In genomic region chr10:21122907-21123306, GRCh38 we compare ENCODE assay signal across 37 cellular contexts.
"Had no signal": no experiment of that assay in that cellular context is flagged by ENCODE, and none has a peak within 500 bp of the region (broad histone marks: within the 10 kb centered on the region; RNA-seq: fewer than 3 reads in every experiment).

No MANE protein-coding gene starts in this region.

- H3K9me3 ChIP-seq: adrenal gland, body of pancreas, breast epithelium had no signal

- H3K27ac Mint-ChIP-seq: activated B cell treated with CpG ODN at 0.5 μM for 24 hours; activated CD4-positive, alpha-beta memory T cell treated with anti-CD3 and anti-CD28 coated beads for 36 hours; activated CD4-positive, alpha-beta T cell treated with anti-CD3 and anti-CD28 coated beads for 36 hours; activated CD8-positive, alpha-beta T cell treated with anti-CD3 and anti-CD28 coated beads for 36 hours; activated naive CD4-positive, alpha-beta T cell treated with anti-CD3 and anti-CD28 coated beads for 36 hours; activated naive CD4-positive, alpha-beta T cell treated with anti-CD3 and anti-CD28 coated beads, Interleukin-2, amount 50 U/mL, for 72 hours; activated naive CD8-positive, alpha-beta T cell treated with anti-CD3 and anti-CD28 coated beads for 36 hours; activated T-cell treated with anti-CD3 and anti-CD28 coated beads, Interleukin-2, amount 50 U/mL, for 72 hours; activated T-helper 1 cell treated with anti-CD3 and anti-CD28 coated beads, Interleukin-12 subunit alpha, Interleukin-12 subunit beta, Interleukin-2, Interleukin-4 antibody, amounts not matched to agents 30 ng/mL and 10 ng/mL and 1 ng/mL, durations not matched to agents 14 hours and 24 hours and 36 hours; activated T-helper 17 cell treated with anti-CD3 and anti-CD28 coated beads, Interleukin-2, amount 50 U/mL, for 72 hours; T-helper 1 cell treated with Interleukin-12 subunit alpha and Interleukin-12 subunit beta and Interleukin-4 antibody, amounts not matched to agents 30 μg/mL and 1 μg/mL, for 36 hours; T-helper 2 cell treated with Interferon-gamma antibody and Interleukin-4, amounts not matched to agents 5 μg/mL and 100 μg/mL, for 36 hours had no signal

- H3K4me3 ChIP-seq: adrenal gland, body of pancreas, breast epithelium had no signal

- H3K27me3 Mint-ChIP-seq: activated B cell treated with CpG ODN at 0.5 μM for 24 hours; activated CD4-positive, alpha-beta memory T cell treated with anti-CD3 and anti-CD28 coated beads for 36 hours; activated CD8-positive, alpha-beta T cell treated with anti-CD3 and anti-CD28 coated beads for 36 hours had no signal

- H3K4me1 Mint-ChIP-seq: activated B cell treated with CpG ODN at 0.5 μM for 24 hours; activated CD4-positive, alpha-beta T cell treated with anti-CD3 and anti-CD28 coated beads for 36 hours; activated naive CD8-positive, alpha-beta T cell treated with anti-CD3 and anti-CD28 coated beads for 36 hours; activated T-helper 17 cell treated with anti-CD3 and anti-CD28 coated beads, Interleukin-2, amount 50 U/mL, for 72 hours had no signal

- H3K36me3 ChIP-seq: adrenal gland, brain microvascular endothelial cell, breast epithelium had no signal

- H3K4me1 ChIP-seq: adrenal gland, breast epithelium had no signal

- H3K4me3 Mint-ChIP-seq: activated B cell treated with CpG ODN at 0.5 μM for 24 hours; activated CD4-positive, alpha-beta memory T cell treated with anti-CD3 and anti-CD28 coated beads for 36 hours; activated CD4-positive, alpha-beta T cell treated with anti-CD3 and anti-CD28 coated beads for 36 hours; activated CD8-positive, alpha-beta T cell treated with anti-CD3 and anti-CD28 coated beads for 36 hours; activated naive CD4-positive, alpha-beta T cell treated with anti-CD3 and anti-CD28 coated beads for 36 hours; activated naive CD8-positive, alpha-beta T cell treated with anti-CD3 and anti-CD28 coated beads for 36 hours; activated T-cell treated with anti-CD3 and anti-CD28 coated beads, Interleukin-2, amount 50 U/mL, for 4 hours; activated T-cell treated with anti-CD3 and anti-CD28 coated beads, Interleukin-2, amount 50 U/mL, for 72 hours; activated T-helper 1 cell treated with anti-CD3 and anti-CD28 coated beads, Interleukin-12 subunit alpha, Interleukin-12 subunit beta, Interleukin-2, Interleukin-4 antibody, amounts not matched to agents 30 ng/mL and 10 ng/mL and 1 ng/mL, durations not matched to agents 14 hours and 24 hours and 36 hours; activated T-helper 17 cell treated with anti-CD3 and anti-CD28 coated beads, Interleukin-2, amount 50 U/mL, for 72 hours; T-helper 1 cell treated with Interleukin-12 subunit alpha and Interleukin-12 subunit beta and Interleukin-4 antibody, amounts not matched to agents 30 μg/mL and 1 μg/mL, for 36 hours; T-helper 2 cell treated with Interferon-gamma antibody and Interleukin-4, amounts not matched to agents 5 μg/mL and 100 μg/mL, for 36 hours had no signal

- DNase-seq: activated B cell treated with CpG ODN at 0.5 μM for 24 hours; activated CD4-positive, alpha-beta memory T cell treated with anti-CD3 and anti-CD28 coated beads for 36 hours; activated CD4-positive, alpha-beta T cell treated with anti-CD3 and anti-CD28 coated beads for 1 hour; activated CD4-positive, alpha-beta T cell treated with anti-CD3 and anti-CD28 coated beads for 36 hours; activated CD4-positive, alpha-beta T cell treated with anti-CD3 and anti-CD28 coated beads for 48 hours; activated CD4-positive, alpha-beta T cell treated with anti-CD3 and anti-CD28 coated beads, Interleukin-2, amount 50 U/mL, for 1 hour; activated CD4-positive, alpha-beta T cell treated with anti-CD3 and anti-CD28 coated beads, Interleukin-2, amount 50 U/mL, for 4 hours; activated CD8-positive, alpha-beta memory T cell treated with anti-CD3 and anti-CD28 coated beads, Interleukin-2, amount 50 U/mL, for 4 hours; activated CD8-positive, alpha-beta T cell treated with anti-CD3 and anti-CD28 coated beads for 36 hours; activated effector memory CD4-positive, alpha-beta T cell treated with anti-CD3 and anti-CD28 coated beads, Interleukin-2, amount 50 U/mL, for 16 hours; activated gamma-delta T cell treated with Interleukin-2 at 50 U/mL for 16 hours; activated naive CD4-positive, alpha-beta T cell; activated naive CD4-positive, alpha-beta T cell treated with anti-CD3 and anti-CD28 coated beads for 36 hours; activated naive CD4-positive, alpha-beta T cell treated with anti-CD3 and anti-CD28 coated beads, Interleukin-2, amount 50 U/mL, for 16 hours; activated naive CD8-positive, alpha-beta T cell treated with anti-CD3 and anti-CD28 coated beads for 36 hours; activated T-cell treated with anti-CD3 and anti-CD28 coated beads for 4 hours; activated T-cell treated with anti-CD3 and anti-CD28 coated beads, Interleukin-2, amount 50 U/mL, for 1 hour; activated T-cell treated with anti-CD3 and anti-CD28 coated beads, Interleukin-2, amount 50 U/mL, for 4 hours; activated T-cell treated with anti-CD3 and anti-CD28 coated beads, Interleukin-2, amount 50 U/mL, for 72 hours; adrenal gland; amniotic stem cell; aorta; body of pancreas; brain microvascular endothelial cell; central memory CD4-positive, alpha-beta T cell; T-helper 1 cell; T-helper 2 cell; T-helper 9 cell had no signal

- FAIRE-seq: astrocyte, TTC549 had no signal

- H3K36me3 Mint-ChIP-seq: activated CD4-positive, alpha-beta memory T cell treated with anti-CD3 and anti-CD28 coated beads for 36 hours; activated naive CD4-positive, alpha-beta T cell treated with anti-CD3 and anti-CD28 coated beads, Interleukin-2, amount 50 U/mL, for 72 hours; activated naive CD8-positive, alpha-beta T cell treated with anti-CD3 and anti-CD28 coated beads for 36 hours had no signal

- H3K27ac ChIP-seq: adrenal gland, body of pancreas, brain microvascular endothelial cell, breast epithelium, VCaP had no signal

- H3K9me3 Mint-ChIP-seq: activated B cell treated with CpG ODN at 0.5 μM for 24 hours; activated CD4-positive, alpha-beta memory T cell treated with anti-CD3 and anti-CD28 coated beads for 36 hours; activated CD8-positive, alpha-beta T cell treated with anti-CD3 and anti-CD28 coated beads for 36 hours; activated naive CD4-positive, alpha-beta T cell treated with anti-CD3 and anti-CD28 coated beads for 36 hours; activated naive CD4-positive, alpha-beta T cell treated with anti-CD3 and anti-CD28 coated beads, Interleukin-2, amount 50 U/mL, for 72 hours; activated naive CD8-positive, alpha-beta T cell treated with anti-CD3 and anti-CD28 coated beads for 36 hours; activated T-cell treated with anti-CD3 and anti-CD28 coated beads, Interleukin-2, amount 50 U/mL, for 4 hours; activated T-cell treated with anti-CD3 and anti-CD28 coated beads, Interleukin-2, amount 50 U/mL, for 72 hours; activated T-helper 1 cell treated with anti-CD3 and anti-CD28 coated beads, Interleukin-12 subunit alpha, Interleukin-12 subunit beta, Interleukin-2, Interleukin-4 antibody, amounts not matched to agents 30 ng/mL and 10 ng/mL and 1 ng/mL, durations not matched to agents 14 hours and 24 hours and 36 hours; activated T-helper 17 cell treated with anti-CD3 and anti-CD28 coated beads, Interleukin-2, amount 50 U/mL, for 72 hours; T-helper 1 cell treated with Interleukin-12 subunit alpha and Interleukin-12 subunit beta and Interleukin-4 antibody, amounts not matched to agents 30 μg/mL and 1 μg/mL, for 36 hours; T-helper 2 cell treated with Interferon-gamma antibody and Interleukin-4, amounts not matched to agents 5 μg/mL and 100 μg/mL, for 36 hours had no signal
